In the genomic region with DNA sequence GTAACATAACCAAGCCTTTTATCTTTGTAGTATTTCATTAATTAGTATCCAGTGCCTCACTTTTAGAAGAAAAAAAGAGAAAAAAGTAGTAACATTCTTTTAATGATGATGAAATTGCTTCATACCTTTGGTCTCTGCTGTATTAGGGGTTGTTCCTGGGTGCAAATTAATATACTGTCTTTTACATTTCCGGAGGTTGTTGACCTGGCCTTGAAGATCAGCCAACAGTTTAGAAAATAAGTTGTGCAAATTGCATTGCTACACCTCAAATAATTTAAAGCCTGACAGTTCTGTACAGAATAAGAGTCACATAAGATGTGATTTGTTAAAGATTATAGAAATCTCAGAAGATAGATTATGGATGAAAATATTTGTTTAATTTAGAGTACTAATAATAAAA, we compare ENCODE assay signal across 16 cellular contexts. TPM values are rescaled to one million over a fixed set of nuclear protein-coding genes. Genes with fewer than 3 reads are reported as not detected.
DNase-seq lines count a peak whose midpoint lies in the region; ATAC-seq and TF ChIP-seq lines count a peak whose summit lies in the region.
"Had no signal": no experiment of that assay in that cellular context is flagged by ENCODE, and none has a peak within 500 bp of the region (broad histone marks: within the 10 kb centered on the region; RNA-seq: fewer than 3 reads in every experiment).

No MANE protein-coding gene starts in this region.

- H3K79me2 ChIP-seq in mammary epithelial cell (ENCODE audit: insufficient read depth, low read length), result peaks cover 82% of the 10 kb centered on the region

- ATAC-seq in activated T-cell treated with anti-CD3 and anti-CD28 coated beads, Interleukin-2, amount 50 U/mL, for 72 hours (replicated peaks in 1 of 2), result no peak
- no peak for ATAC-seq in stimulated activated naive B cell treated with anti-CD40 and anti-IgM and Interleukin-4, amounts not matched to agents 10 μg/mL and 1 μg/mL and 100 μg/mL, for 72 hours (replicated peaks)
- no peak for ATAC-seq in HG02623 (IDR thresholded peaks at IDR 0.05; ENCODE audit: unreplicated experiment)
- ATAC-seq: pancreas had no signal

- no peak overlapping the region for H3K9ac ChIP-seq in mammary epithelial cell (ENCODE audit: insufficient read depth, low read length)

- peak overlapping the region in 2 of 3 experiments; percentile 20 to 81 for H3K4me3 ChIP-seq in mammary epithelial cell (replicated peaks in 1 of 3; ENCODE audit: insufficient read depth in 1 of 3, low read depth in 2 of 3, low read length in 3 of 3)

- in situ Hi-C loops in mammary epithelial cell (cut with MboI; ENCODE audit: low sequenced_read_pairs in 2 of 2), result no loop called here

- H3K9me3 ChIP-seq in mammary epithelial cell (replicated peaks; ENCODE audit: insufficient read depth, low read length), result no peaks in the 10 kb centered on the region
- H3K9me3 ChIP-seq: pancreas had no signal

- no peaks in the 10 kb centered on the region for H3K9me3 Mint-ChIP-seq in activated T-cell treated with anti-CD3 and anti-CD28 coated beads, Interleukin-2, amount 50 U/mL, for 72 hours
- peaks cover 0 to 3% of the 10 kb centered on the region in 2 donors for H3K9me3 Mint-ChIP-seq in stimulated activated naive B cell treated with anti-CD40 and anti-IgM and Interleukin-4, amounts not matched to agents 10 μg/mL and 1 μg/mL and 100 μg/mL, for 72 hours

- H3K4me3 Mint-ChIP-seq in activated T-cell treated with anti-CD3 and anti-CD28 coated beads, Interleukin-2, amount 50 U/mL, for 72 hours, result peak overlapping the region; percentile 89 to 98
- peak overlapping the region; percentile 84 to 97 for H3K4me3 Mint-ChIP-seq in stimulated activated naive B cell treated with anti-CD40 and anti-IgM and Interleukin-4, amounts not matched to agents 10 μg/mL and 1 μg/mL and 100 μg/mL, for 72 hours

- peak overlapping the region; percentile 7 for H3K27ac ChIP-seq in mammary epithelial cell (ENCODE audit: insufficient read depth, low read depth, low read length)
- H3K27ac ChIP-seq: pancreas had no signal

- H3K27ac Mint-ChIP-seq in activated T-cell treated with anti-CD3 and anti-CD28 coated beads, Interleukin-2, amount 50 U/mL, for 72 hours, result no peak overlapping the region
- H3K27ac Mint-ChIP-seq in stimulated activated naive B cell treated with anti-CD40 and anti-IgM and Interleukin-4, amounts not matched to agents 10 μg/mL and 1 μg/mL and 100 μg/mL, for 72 hours, result peak overlapping the region; percentile 95

- no peak for DNase-seq in activated T-cell treated with anti-CD3 and anti-CD28 coated beads, Interleukin-2, amount 50 U/mL, for 72 hours
- DNase-seq in activated T-cell treated with anti-CD3 and anti-CD28 coated beads, Interleukin-2, amount 50 U/mL, for 48 hours, result no peak
- DNase-seq in NAMALWA (ENCODE audit: low spot score) (peak; percentile 16), mammary epithelial cell (no peak), HEK293T (ENCODE audit: extremely low spot score) (no peak)
- no peak for DNase-seq in stimulated activated naive B cell treated with anti-CD40 and anti-IgM and Interleukin-4, amounts not matched to agents 10 μg/mL and 1 μg/mL and 100 μg/mL, for 72 hours
- no peak for DNase-seq in stimulated activated CD4-positive, alpha-beta T cell treated with anti-CD3 and anti-CD28 coated beads, Interleukin-4, amount 100 ng/mL, for 4 hours
- DNase-seq: DMS79; mesendoderm; NCI-H1436 treated with DMSO at 0.1 percent for 48 hours; NCI-H510A treated with DMSO at 0.1 percent for 48 hours; pancreas; stimulated activated CD4-positive, alpha-beta T cell treated with anti-CD3 and anti-CD28 coated beads, Interleukin-12 subunit alpha, Interleukin-12 subunit beta, amount 100 ng/mL, for 4 hours; T1000; trophoblast cell had no signal

- H3K27me3 Mint-ChIP-seq in activated T-cell treated with anti-CD3 and anti-CD28 coated beads, Interleukin-2, amount 50 U/mL, for 72 hours (ENCODE audit: low read depth), result no peaks in the 10 kb centered on the region
- H3K27me3 Mint-ChIP-seq in stimulated activated naive B cell treated with anti-CD40 and anti-IgM and Interleukin-4, amounts not matched to agents 10 μg/mL and 1 μg/mL and 100 μg/mL, for 72 hours, result no peaks in the 10 kb centered on the region

- H3K4me2 ChIP-seq in mammary epithelial cell (ENCODE audit: insufficient read depth, low read depth, low read length), result peak overlapping the region; percentile 83

- H3K36me3 ChIP-seq in mammary epithelial cell (ENCODE audit: insufficient read depth, low read length), result no peaks in the 10 kb centered on the region
- H3K36me3 ChIP-seq: pancreas had no signal

- no peaks in the 10 kb centered on the region for H3K27me3 ChIP-seq in mammary epithelial cell (ENCODE audit: insufficient read depth, low read length)
- H3K27me3 ChIP-seq: pancreas had no signal

- TF ChIP-seq CTCF in mammary epithelial cell (conservative IDR thresholded peaks at IDR 0.05 in 1 of 2, IDR thresholded peaks at IDR 0.05 in 1 of 2; ENCODE audit: extremely low read depth in 1 of 2, insufficient read depth in 1 of 2, low read depth in 1 of 2, low read length in 2 of 2), result no peak

- CTCF ChIA-PET in mammary epithelial cell (lab: Charles Lee; ENCODE audit: low non-redundant PET) (no interaction called here), HEK293T (lab: Yijun Ruan, JAX) (no interaction called here)

- dilution Hi-C loops in mammary epithelial cell (cut with HindIII; ENCODE audit: low sequenced_read_pairs), result no loop called here

- 17% methylated on average over 1 of the region's 1 CpG for WGBS in mammary epithelial cell (ENCODE audit: low coverage, missing lambda C conversion rate)

- peaks cover 18 to 30% of the 10 kb centered on the region in 2 donors for H3K36me3 Mint-ChIP-seq in activated T-cell treated with anti-CD3 and anti-CD28 coated beads, Interleukin-2, amount 50 U/mL, for 72 hours (ENCODE audit: insufficient read depth in 2 of 2)
- peaks cover 36 to 50% of the 10 kb centered on the region in 2 donors for H3K36me3 Mint-ChIP-seq in stimulated activated naive B cell treated with anti-CD40 and anti-IgM and Interleukin-4, amounts not matched to agents 10 μg/mL and 1 μg/mL and 100 μg/mL, for 72 hours

- peaks cover 19% of the 10 kb centered on the region for H3K4me1 ChIP-seq in mammary epithelial cell (ENCODE audit: insufficient read depth, low read length)

- BruUV-seq in mammary epithelial cell (replicated peaks; lab: Mats Ljungman, UMichigan), result no TSS peak

- peaks cover 2% of the 10 kb centered on the region for H4K20me1 ChIP-seq in mammary epithelial cell (ENCODE audit: insufficient read depth, low read length)

- POLR2A ChIA-PET in HEK293T (lab: Yijun Ruan, JAX), result interaction anchor here (0.7 kb wide), 1 partner anchor 571 kb away, joined by 3 read pairs; no protein-coding TSS in a partner anchor

- no peak overlapping the region for H2AFZ ChIP-seq in mammary epithelial cell (ENCODE audit: low read depth, low read length)

- peaks cover 68% of the 10 kb centered on the region for H3K4me1 Mint-ChIP-seq in activated T-cell treated with anti-CD3 and anti-CD28 coated beads, Interleukin-2, amount 50 U/mL, for 72 hours (ENCODE audit: low read depth)
- H3K4me1 Mint-ChIP-seq in stimulated activated naive B cell treated with anti-CD40 and anti-IgM and Interleukin-4, amounts not matched to agents 10 μg/mL and 1 μg/mL and 100 μg/mL, for 72 hours, result peaks cover 29 to 49% of the 10 kb centered on the region in 2 donors

- intact Hi-C loops in mammary epithelial cell (cut with micrococcal nuclease), result loop anchor here (5.0 to 10.0 kb wide), 4 partner anchors 32 to 322 kb away; a partner anchor contains a TSS

TF ChIP-seq in HEK293T, 16 proteins besides CTCF, POLR2A, EP300 and RAD21:
- TF ChIP-seq LEF1 (IDR thresholded peaks at IDR 0.05; ENCODE audit: borderline replicate concordance), result no peak
- no peak for TF ChIP-seq L3MBTL2 (conservative IDR thresholded peaks at IDR 0.05)
- TF ChIP-seq FOXK2 (IDR thresholded peaks at IDR 0.05), result no peak
- TF ChIP-seq BHLHE40 (IDR thresholded peaks at IDR 0.05; ENCODE audit: borderline replicate concordance), result no peak

RNA-seq across cellular contexts. Expression of a gene that starts 3.8 kb away (rescaled TPM):
- 100 to 1,000 TPM; 151 to 167 TPM for total RNA-seq in activated T-cell treated with anti-CD3 and anti-CD28 coated beads, Interleukin-2, amount 50 U/mL, for 72 hours
- 10 to 100 TPM; 23.5 to 52.9 TPM for total RNA-seq in mammary epithelial cell
- 25.5 TPM for polyA plus RNA-seq in mammary epithelial cell
- polyA minus RNA-seq in mammary epithelial cell, result 40.6 TPM
